In the genomic region with DNA sequence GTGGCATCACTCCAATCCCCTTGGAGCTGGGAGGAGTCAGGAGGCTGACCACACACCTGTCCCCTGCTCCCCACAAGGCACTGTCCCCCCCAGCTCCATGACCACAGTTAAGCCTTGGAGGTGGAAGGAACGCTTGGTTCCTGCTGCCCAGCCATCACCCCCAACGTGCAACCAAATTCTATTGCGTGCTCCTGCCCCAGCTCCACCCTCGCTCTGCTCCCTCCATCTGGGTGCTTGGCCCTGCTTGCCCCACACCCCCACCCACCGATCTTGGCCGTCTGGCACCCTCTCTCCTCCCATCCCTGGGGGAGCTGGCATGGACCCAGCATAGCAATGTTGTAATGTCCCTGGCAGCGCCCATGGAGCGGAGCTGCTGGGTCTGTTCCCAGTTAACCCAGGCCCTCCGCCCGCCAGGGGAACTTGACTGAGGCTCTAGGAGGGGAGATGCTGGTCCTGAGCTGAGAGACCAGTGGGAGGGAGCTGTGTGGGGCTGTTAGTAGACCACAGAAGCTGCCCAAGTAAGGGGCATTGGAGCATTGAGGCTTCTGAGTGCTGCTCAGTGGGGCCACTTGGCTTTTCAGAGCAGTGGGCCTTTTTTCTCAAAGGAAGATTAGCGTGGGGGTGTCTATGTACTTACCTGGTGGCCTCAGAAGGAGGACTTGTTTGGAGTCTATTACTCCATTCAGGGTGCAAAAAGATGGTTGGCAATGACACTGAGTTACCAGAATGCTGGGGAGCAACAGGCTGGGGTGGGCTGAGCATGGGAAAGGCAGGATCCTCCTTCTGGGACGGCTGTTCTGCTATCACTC, we compare ENCODE assay signal across 9 cellular contexts. TPM values are rescaled to one million over a fixed set of nuclear protein-coding genes. Genes with fewer than 3 reads are reported as not detected.
A peak's percentile ranks its signal among the peaks of the same experiment; 100 is the strongest.
DNase-seq lines count a peak whose midpoint lies in the region; TF ChIP-seq lines count a peak whose summit lies in the region.
"Had no signal": no experiment of that assay in that cellular context is flagged by ENCODE, and none has a peak within 500 bp of the region (broad histone marks: within the 10 kb centered on the region; RNA-seq: fewer than 3 reads in every experiment).

No MANE protein-coding gene starts in this region.

- DNase-seq in NCI-H69 (lab: John Stamatoyannopoulos, UW) (peak; percentile 5), SK-N-DZ (ENCODE audit: low spot score) (no peak), iPS-NIHi11 (ENCODE audit: low spot score) (no peak), amniotic stem cell (lab: John Stamatoyannopoulos, UW) (no peak), DMS53 (lab: John Stamatoyannopoulos, UW) (no peak)
- DNase-seq: dermis blood vessel endothelial cell had no signal

- 35 to 46% methylated on average over 12 of the region's 12 CpGs for WGBS in esophagus, 2 donors

- no peaks in the 10 kb centered on the region; a peak in 1 of 22 replicates for H4K20me1 ChIP-seq in BLaER1 treated with 17β-estradiol and CSF1 and Interleukin-3, amounts not matched to agents 10 nM and 100 nM

- H3K36me3 Mint-ChIP-seq in nephron (ENCODE audit: low read depth): no peaks in the 10 kb centered on the region

- H3K4me2 ChIP-seq in BLaER1 treated with 17β-estradiol and CSF1 and Interleukin-3, amounts not matched to agents 10 nM and 100 nM: peak overlapping the region; percentile 81 to 99 (median 97)

- peak overlapping the region; percentile 16 to 62 (median 40) for H3K27ac Mint-ChIP-seq in nephron

- no peak for TF ChIP-seq CTCF in nephron (IDR thresholded peaks at IDR 0.05; ENCODE audit: unreplicated experiment in 3 of 3)

- H3K27me3 Mint-ChIP-seq in nephron (ENCODE audit: low read depth): peaks cover 10% of the 10 kb centered on the region

- peak overlapping the region; percentile 80 to 86 (median 83) for H3K4me3 Mint-ChIP-seq in nephron

- no peaks in the 10 kb centered on the region for H3K9me3 Mint-ChIP-seq in nephron

- H3K4me3 ChIP-seq in BLaER1 treated with 17β-estradiol and CSF1 and Interleukin-3, amounts not matched to agents 10 nM and 100 nM: peak overlapping the region; percentile 66 to 89 (median 81); a peak in 19 of 20 replicates
- peak overlapping the region; percentile 58 to 76 for H3K4me3 ChIP-seq in esophagus (ENCODE audit: low read depth in 1 of 2, low read length in 2 of 2)

- H3K36me3 ChIP-seq in BLaER1 treated with 17β-estradiol and CSF1 and Interleukin-3, amounts not matched to agents 10 nM and 100 nM: no peaks in the 10 kb centered on the region
- no peaks in the 10 kb centered on the region for H3K36me3 ChIP-seq in esophagus (ENCODE audit: control insufficient read depth in 2 of 2, insufficient read depth in 2 of 2, low read length in 1 of 2)

- H3K27ac ChIP-seq in BLaER1 treated with 17β-estradiol and CSF1 and Interleukin-3, amounts not matched to agents 10 nM and 100 nM: no peak overlapping the region
- H3K27ac ChIP-seq in esophagus (ENCODE audit: low read depth in 2 of 2, low read length in 1 of 2): peak overlapping the region; percentile 29 to 95

- no peaks in the 10 kb centered on the region; a peak in 1 of 22 replicates for H3K27me3 ChIP-seq in BLaER1 treated with 17β-estradiol and CSF1 and Interleukin-3, amounts not matched to agents 10 nM and 100 nM
- H3K27me3 ChIP-seq in esophagus (ENCODE audit: control insufficient read depth in 1 of 2, insufficient read depth in 2 of 2, low read length in 2 of 2): no peaks in the 10 kb centered on the region

- peaks cover 14% of the 10 kb centered on the region for H3K4me1 Mint-ChIP-seq in nephron

- H3K9ac ChIP-seq in BLaER1 treated with 17β-estradiol and CSF1 and Interleukin-3, amounts not matched to agents 10 nM and 100 nM: peak overlapping the region in 6 of 11 experiments; percentile 84 to 89 (median 86); a peak in 9 of 22 replicates

- peaks cover 11 to 29% (median 16%) of the 10 kb centered on the region in 10 experiments; a peak in 19 of 20 replicates for H3K4me1 ChIP-seq in BLaER1 treated with 17β-estradiol and CSF1 and Interleukin-3, amounts not matched to agents 10 nM and 100 nM
- peaks cover 6 to 7% of the 10 kb centered on the region in 2 donors for H3K4me1 ChIP-seq in esophagus (ENCODE audit: control insufficient read depth in 2 of 2, insufficient read depth in 2 of 2, low read length in 1 of 2)

- no peaks in the 10 kb centered on the region for H3K9me3 ChIP-seq in BLaER1 treated with 17β-estradiol and CSF1 and Interleukin-3, amounts not matched to agents 10 nM and 100 nM (replicated peaks in 1 of 11)
- no peaks in the 10 kb centered on the region for H3K9me3 ChIP-seq in esophagus (ENCODE audit: control insufficient read depth in 2 of 2, insufficient read depth in 1 of 2, low read depth in 1 of 2, low read length in 1 of 2)

RNA-seq across cellular contexts. Expression of gene EPHB6, which starts 1.1 kb away (rescaled TPM):
- polyA plus RNA-seq in esophagus: 10 to 100 TPM; 17.0 to 33.3 TPM
- polyA plus RNA-seq in SK-N-DZ (2014; cell fraction: cytosol; rRNA removed): 0.05 and 0.17 TPM in 2 replicates
- 0.09 and 0.41 TPM in 2 replicates for polyA plus RNA-seq in SK-N-DZ (2014; cell fraction: nucleus; rRNA removed)

RNA-seq across cellular contexts. Expression of gene TRPV6, which starts 29.6 kb away (rescaled TPM):
- polyA plus RNA-seq in esophagus: 10 to 100 TPM in 1 of 2 donors, 1 to 10 TPM in 1; 2.5 to 10.5 TPM
- not detected in 2 replicates for polyA plus RNA-seq in SK-N-DZ (2014; cell fraction: cytosol; rRNA removed)
- not detected in 2 replicates for polyA plus RNA-seq in SK-N-DZ (2014; cell fraction: nucleus; rRNA removed)

Comparison
In these comparisons a context has a peak if more than half of its experiments do, and no peak if none do; other contexts are left out.
1. H3K27ac ChIP-seq: peak in esophagus (2 of 2); none in BLaER1 treated with 17β-estradiol and CSF1 and Interleukin-3, amounts not matched to agents 10 nM and 100 nM (0 of 11).